21 cellular contexts compared by ENCODE assay signal in genomic region chr21:32576011-32576410, GRCh38. TPM values are rescaled to one million over a fixed set of nuclear protein-coding genes. Genes with fewer than 3 reads are reported as not detected.
"Had no signal": no experiment of that assay in that cellular context is flagged by ENCODE, and none has a peak within 500 bp of the region (broad histone marks: within the 10 kb centered on the region; RNA-seq: fewer than 3 reads in every experiment).

No MANE protein-coding gene starts in this region.

- H3K4me1 ChIP-seq: SJSA1 had no signal

- H3K4me3 ChIP-seq: SJSA1, SK-N-MC had no signal

- H3K27ac ChIP-seq: SJSA1, SK-N-MC had no signal

- H3K36me3 ChIP-seq: SJSA1 had no signal

- H3K9me3 ChIP-seq: SJSA1 had no signal

- DNase-seq: IMR-90, Karpas-422, KG1, MV-4-11, NCI-H1048, NCI-H1105, NCI-H1417, NCI-H1436 treated with DMSO at 0.1 percent for 48 hours, NCI-H1694, NCI-H187 treated with DMSO at 0.1 percent for 48 hours, NCI-H2029 treated with DMSO at 0.1 percent for 48 hours, NCI-H2171 treated with DMSO at 0.1 percent for 48 hours, NCI-H2227 treated with DMSO at 0.1 percent for 48 hours, NCI-H510A, NCI-H524 treated with DMSO at 0.1 percent for 48 hours, NCI-H774, Right ventricle myocardium superior, RPMI8226, SIG-M5 had no signal

RNA-seq across cellular contexts. Expression of gene TCP10L, which starts 9.3 kb away (rescaled TPM):
- total RNA-seq: IMR-90, SJSA1 had no signal
